Comparison of ENCODE assay signal across 7 cellular contexts in genomic region chr5:95811461-95812099, GRCh38. TPM values are rescaled to one million over a fixed set of nuclear protein-coding genes. Genes with fewer than 3 reads are reported as not detected.
A peak's percentile ranks its signal among the peaks of the same experiment; 100 is the strongest.
DNase-seq lines count a peak whose midpoint lies in the region; ATAC-seq and TF ChIP-seq lines count a peak whose summit lies in the region.
"Not testable (repeated sequence)": the region's sequence is repeated elsewhere in the genome, so short reads cannot be mapped to it uniquely, and the experiment has no call there.

No MANE protein-coding gene starts in this region.

- H3K27ac ChIP-seq in CD4-positive, alpha-beta memory T cell (ENCODE audit: low read depth, low read length), result peak overlapping the region; percentile 45
- H3K27ac ChIP-seq in left ventricle myocardium inferior (replicated peaks) (peak overlapping the region; percentile 91), smooth muscle cell (ENCODE audit: low read depth) (peak overlapping the region; percentile 77)

- intact Hi-C loops in CD4-positive, alpha-beta memory T cell (cut with micrococcal nuclease); activated naive CD4-positive, alpha-beta T cell treated with anti-CD3 and anti-CD28 coated beads for 36 hours (cut with micrococcal nuclease); left ventricle myocardium inferior (cut with micrococcal nuclease): not testable (repeated sequence)

- H3K27ac Mint-ChIP-seq in CD4-positive, alpha-beta memory T cell, result peak overlapping the region; percentile 76 to 94 (median 90)
- peak overlapping the region; percentile 33 for H3K27ac Mint-ChIP-seq in T-helper 2 cell treated with Interferon-gamma antibody and Interleukin-4, amounts not matched to agents 5 μg/mL and 100 μg/mL, for 36 hours
- H3K27ac Mint-ChIP-seq in activated naive CD4-positive, alpha-beta T cell treated with anti-CD3 and anti-CD28 coated beads for 36 hours, result peak overlapping the region; percentile 81
- H3K27ac Mint-ChIP-seq in chondrocyte (ENCODE audit: unreplicated experiment), result peak overlapping the region; percentile 84
- H3K27ac Mint-ChIP-seq in naive thymus-derived CD8-positive, alpha-beta T cell, result peak overlapping the region; percentile 85 to 97 (median 94)

- peaks cover 40 to 48% of the 10 kb centered on the region in 2 donors for H3K36me3 Mint-ChIP-seq in CD4-positive, alpha-beta memory T cell
- peaks cover 44% of the 10 kb centered on the region for H3K36me3 Mint-ChIP-seq in T-helper 2 cell treated with Interferon-gamma antibody and Interleukin-4, amounts not matched to agents 5 μg/mL and 100 μg/mL, for 36 hours (ENCODE audit: low read depth)
- peaks cover 17% of the 10 kb centered on the region for H3K36me3 Mint-ChIP-seq in activated naive CD4-positive, alpha-beta T cell treated with anti-CD3 and anti-CD28 coated beads for 36 hours (ENCODE audit: low read depth)
- H3K36me3 Mint-ChIP-seq in chondrocyte (ENCODE audit: low read depth), result peaks cover 16% of the 10 kb centered on the region
- peaks cover 5 to 49% (median 33%) of the 10 kb centered on the region in 3 donors for H3K36me3 Mint-ChIP-seq in naive thymus-derived CD8-positive, alpha-beta T cell

- DNase-seq in CD4-positive, alpha-beta memory T cell; T-helper 2 cell treated with Interferon-gamma antibody and Interleukin-4, amounts not matched to agents 5 μg/mL and 100 μg/mL, for 36 hours (ENCODE audit: low spot score); activated naive CD4-positive, alpha-beta T cell treated with anti-CD3 and anti-CD28 coated beads for 36 hours; chondrocyte (ENCODE audit: low spot score); left ventricle myocardium inferior; naive thymus-derived CD8-positive, alpha-beta T cell; smooth muscle cell (lab: John Stamatoyannopoulos, UW; ENCODE audit: unreplicated experiment): not testable (repeated sequence)

- not testable (repeated sequence) for H3K79me2 ChIP-seq in smooth muscle cell (ENCODE audit: low read depth)

- peak overlapping the region; percentile 31 for H3K9ac ChIP-seq in smooth muscle cell (ENCODE audit: low read depth)

- not testable (repeated sequence) for H3K27me3 ChIP-seq in CD4-positive, alpha-beta memory T cell (ENCODE audit: insufficient read depth, low read length); left ventricle myocardium inferior (ENCODE audit: low read depth); smooth muscle cell (ENCODE audit: low read depth)

- peak overlapping the region in 7 of 8 donors; percentile 26 to 72 (median 63) for H3K4me3 Mint-ChIP-seq in CD4-positive, alpha-beta memory T cell
- H3K4me3 Mint-ChIP-seq in T-helper 2 cell treated with Interferon-gamma antibody and Interleukin-4, amounts not matched to agents 5 μg/mL and 100 μg/mL, for 36 hours, result peak overlapping the region; percentile 51
- H3K4me3 Mint-ChIP-seq in activated naive CD4-positive, alpha-beta T cell treated with anti-CD3 and anti-CD28 coated beads for 36 hours, result peak overlapping the region; percentile 44
- not testable (repeated sequence) for H3K4me3 Mint-ChIP-seq in chondrocyte (ENCODE audit: unreplicated experiment)
- H3K4me3 Mint-ChIP-seq in naive thymus-derived CD8-positive, alpha-beta T cell, result peak overlapping the region; percentile 38 to 85 (median 68)

- CTCF ChIA-PET in CD4-positive, alpha-beta memory T cell (lab: Charles Lee; ENCODE audit: partially characterized antibody), result interaction anchor here (0.8 to 10.7 kb wide), 6 partner anchors 10 to 30 kb away, joined by 3 to 116 read pairs (median 28); partner anchors contain the start of gene GLRX
- CTCF ChIA-PET in activated naive CD4-positive, alpha-beta T cell treated with anti-CD3 and anti-CD28 coated beads for 36 hours (lab: Charles Lee), result interaction anchor here (0.8 to 1.8 kb wide), 4 partner anchors 10 to 30 kb away, joined by 3 to 6 read pairs (median 5); partner anchors contain the start of gene GLRX

- H3K4me1 Mint-ChIP-seq in CD4-positive, alpha-beta memory T cell, result peaks cover 70 to 93% (median 79%) of the 10 kb centered on the region in 4 donors
- H3K4me1 Mint-ChIP-seq in T-helper 2 cell treated with Interferon-gamma antibody and Interleukin-4, amounts not matched to agents 5 μg/mL and 100 μg/mL, for 36 hours (ENCODE audit: low read depth), result peaks cover 67% of the 10 kb centered on the region
- peaks cover 80% of the 10 kb centered on the region for H3K4me1 Mint-ChIP-seq in activated naive CD4-positive, alpha-beta T cell treated with anti-CD3 and anti-CD28 coated beads for 36 hours (ENCODE audit: low read depth)
- H3K4me1 Mint-ChIP-seq in chondrocyte (ENCODE audit: low read depth), result peaks cover 45% of the 10 kb centered on the region
- peaks cover 59 to 88% (median 87%) of the 10 kb centered on the region in 4 donors for H3K4me1 Mint-ChIP-seq in naive thymus-derived CD8-positive, alpha-beta T cell

- peaks cover 84% of the 10 kb centered on the region for H3K4me1 ChIP-seq in CD4-positive, alpha-beta memory T cell (ENCODE audit: insufficient read depth, low read length)
- H3K4me1 ChIP-seq in left ventricle myocardium inferior (peaks cover 88% of the 10 kb centered on the region), smooth muscle cell (ENCODE audit: low read depth) (peaks cover 19% of the 10 kb centered on the region)

- H3K9me3 ChIP-seq in CD4-positive, alpha-beta memory T cell (ENCODE audit: control insufficient read depth in 1 of 2, low read length in 2 of 2); left ventricle myocardium inferior (replicated peaks); smooth muscle cell (replicated peaks; ENCODE audit: low read depth): not testable (repeated sequence)

- not testable (repeated sequence) for ATAC-seq in naive thymus-derived CD8-positive, alpha-beta T cell

- not testable (repeated sequence) for H3K27me3 Mint-ChIP-seq in CD4-positive, alpha-beta memory T cell; T-helper 2 cell treated with Interferon-gamma antibody and Interleukin-4, amounts not matched to agents 5 μg/mL and 100 μg/mL, for 36 hours (ENCODE audit: low read depth); activated naive CD4-positive, alpha-beta T cell treated with anti-CD3 and anti-CD28 coated beads for 36 hours (ENCODE audit: low read depth); chondrocyte (ENCODE audit: low read depth); naive thymus-derived CD8-positive, alpha-beta T cell

- H3K4me3 ChIP-seq in CD4-positive, alpha-beta memory T cell (ENCODE audit: low read length in 2 of 2); left ventricle myocardium inferior; smooth muscle cell: not testable (repeated sequence)

- not testable (repeated sequence) for TF ChIP-seq CTCF in chondrocyte (IDR thresholded peaks at IDR 0.05); left ventricle myocardium inferior (IDR thresholded peaks at IDR 0.05; ENCODE audit: borderline replicate concordance); smooth muscle cell (IDR thresholded peaks at IDR 0.05; ENCODE audit: borderline replicate concordance, insufficient read depth, poor library complexity, severe bottlenecking)

- H3F3A ChIP-seq in smooth muscle cell (ENCODE audit: low read depth), result peaks cover 27% of the 10 kb centered on the region

- not testable (repeated sequence) for H2AFZ ChIP-seq in smooth muscle cell (ENCODE audit: low read depth)

- H3K9me3 Mint-ChIP-seq in CD4-positive, alpha-beta memory T cell; T-helper 2 cell treated with Interferon-gamma antibody and Interleukin-4, amounts not matched to agents 5 μg/mL and 100 μg/mL, for 36 hours; activated naive CD4-positive, alpha-beta T cell treated with anti-CD3 and anti-CD28 coated beads for 36 hours; chondrocyte (ENCODE audit: low read depth); naive thymus-derived CD8-positive, alpha-beta T cell: not testable (repeated sequence)

- WGBS in smooth muscle cell (ENCODE audit: low lambda C conversion rate), result 33% methylated on average over 13 of the region's 13 CpGs

- H3K4me2 ChIP-seq in smooth muscle cell, result peak overlapping the region; percentile 76

- POLR2A ChIA-PET in CD4-positive, alpha-beta memory T cell (lab: Charles Lee; ENCODE audit: partially characterized antibody), result interaction anchor here (1.7 to 6.5 kb wide), 4 partner anchors 7 to 24 kb away, joined by 21 to 140 read pairs (median 66); partner anchors contain the start of gene GLRX
- POLR2A ChIA-PET in naive thymus-derived CD8-positive, alpha-beta T cell (lab: Charles Lee), result interaction anchor here (1.1 to 9.2 kb wide), 3 partner anchors 9 to 26 kb away, joined by 8 to 190 read pairs (median 12); partner anchors contain the start of gene GLRX

- H4K20me1 ChIP-seq in smooth muscle cell (ENCODE audit: low read depth), result not testable (repeated sequence)

- H3K36me3 ChIP-seq in CD4-positive, alpha-beta memory T cell (ENCODE audit: insufficient read depth, low read length), result peaks cover 18% of the 10 kb centered on the region
- H3K36me3 ChIP-seq in left ventricle myocardium inferior, result peaks cover 35% of the 10 kb centered on the region
- not testable (repeated sequence) for H3K36me3 ChIP-seq in smooth muscle cell (ENCODE audit: low read depth)

RNA-seq across cellular contexts. Expression of gene GLRX, which starts 10.9 kb away (rescaled TPM):
- 10 to 100 TPM; 73.9 to 75.9 TPM for total RNA-seq in CD4-positive, alpha-beta memory T cell
- 100 to 1,000 TPM; 203 to 207 TPM for polyA plus RNA-seq in CD4-positive, alpha-beta memory T cell
- total RNA-seq in activated naive CD4-positive, alpha-beta T cell treated with anti-CD3 and anti-CD28 coated beads for 36 hours, result 10 to 100 TPM; 50.4 to 51.1 TPM
- total RNA-seq in chondrocyte, result 18.3 to 24.8 TPM (median 21.6 TPM) in 3 replicates
- total RNA-seq in left ventricle myocardium inferior, result 139 TPM
- total RNA-seq in naive thymus-derived CD8-positive, alpha-beta T cell, result 100 to 1,000 TPM; 110 to 111 TPM
- 100 to 1,000 TPM; 133 to 232 (median 148) TPM for polyA plus RNA-seq in naive thymus-derived CD8-positive, alpha-beta T cell
- total RNA-seq in smooth muscle cell, result 50.8 and 81.2 TPM in 2 replicates
- 87.7 and 95.7 TPM in 2 replicates for polyA plus RNA-seq in smooth muscle cell

Comparison
In these comparisons a context has a peak if more than half of its experiments do, and no peak if none do; other contexts are left out.
1. H3K27ac Mint-ChIP-seq: peak in every context shown above with its lines; median percentile 94 in naive thymus-derived CD8-positive, alpha-beta T cell; 90 in CD4-positive, alpha-beta memory T cell; 84 in chondrocyte; 81 in activated naive CD4-positive, alpha-beta T cell treated with anti-CD3 and anti-CD28 coated beads for 36 hours; 33 in T-helper 2 cell treated with Interferon-gamma antibody and Interleukin-4, amounts not matched to agents 5 μg/mL and 100 μg/mL, for 36 hours.